ENCODE assay signal across 23 cellular contexts in genomic region chr15:22951031-22951380, GRCh38. TPM values are rescaled to one million over a fixed set of nuclear protein-coding genes. Genes with fewer than 3 reads are reported as not detected.
DNase-seq lines count a peak whose midpoint lies in the region; ATAC-seq and TF ChIP-seq lines count a peak whose summit lies in the region.
"Had no signal": no experiment of that assay in that cellular context is flagged by ENCODE, and none has a peak within 500 bp of the region (broad histone marks: within the 10 kb centered on the region; RNA-seq: fewer than 3 reads in every experiment).

No MANE protein-coding gene starts in this region.

- H3K79me2 ChIP-seq in fibroblast of lung (ENCODE audit: control insufficient read depth, insufficient read depth, low read length): peaks cover 72% of the 10 kb centered on the region

- H2AFZ ChIP-seq in fibroblast of lung (ENCODE audit: low read length): no peak overlapping the region

- DNase-seq in heart right ventricle: peak in 1 of 2 donors; percentile 21
- no peak for DNase-seq in Right ventricle myocardium inferior (ENCODE audit: missing footprints)
- DNase-seq in fibroblast of lung (ENCODE audit: low read depth in 2 of 2): no peak
- no peak for DNase-seq in gastrocnemius medialis
- DNase-seq in aorta: peak in 1 of 2 donors; percentile 38
- no peak for DNase-seq in stimulated activated CD8-positive, alpha-beta memory T cell treated with anti-CD3 and anti-CD28 coated beads, Interleukin-4, amount 100 ng/mL, for 48 hours
- DNase-seq in DMS153 treated with DMSO at 0.1 percent for 48 hours (lab: John Stamatoyannopoulos, UW; ENCODE audit: unreplicated experiment): no peak
- no peak for DNase-seq in NCI-H1048 (lab: John Stamatoyannopoulos, UW)
- DNase-seq: 8988T; activated CD8-positive, alpha-beta T cell treated with anti-CD3 and anti-CD28 coated beads, Interleukin-2, amount 10 ng/mL, durations not matched to agents 7 days and 5 days; activated naive CD4-positive, alpha-beta T cell; activated T-cell treated with anti-CD3 and anti-CD28 coated beads, Interleukin-2, amount 50 U/mL, for 24 hours; BE2C; Calu3; effector memory CD8-positive, alpha-beta T cell; EL; H9; NCI-H1417; NK-92 treated with Interleukin-12 subunit alpha and Interleukin-12 subunit beta, amount 100 ng/mL, for 24 hours; occipital lobe; retina; thyroid gland had no signal

- H3K27me3 ChIP-seq in heart right ventricle (no peaks in the 10 kb centered on the region), fibroblast of lung (ENCODE audit: control insufficient read depth, insufficient read depth, low read length) (no peaks in the 10 kb centered on the region), gastrocnemius medialis (no peaks in the 10 kb centered on the region), aorta (ENCODE audit: control insufficient read depth in 1 of 2, insufficient read depth in 2 of 2, low read length in 1 of 2) (no peaks in the 10 kb centered on the region)
- H3K27me3 ChIP-seq: BE2C, thyroid gland had no signal

- H3K9me3 ChIP-seq in heart right ventricle: no peaks in the 10 kb centered on the region
- H3K9me3 ChIP-seq in fibroblast of lung (ENCODE audit: control insufficient read depth, insufficient read depth, low read depth, low read length): no peaks in the 10 kb centered on the region
- no peaks in the 10 kb centered on the region for H3K9me3 ChIP-seq in gastrocnemius medialis
- H3K9me3 ChIP-seq in aorta (ENCODE audit: control insufficient read depth, low read length): no peaks in the 10 kb centered on the region
- H3K9me3 ChIP-seq: BE2C, thyroid gland had no signal

- in situ Hi-C loops in gastrocnemius medialis (cut with MboI; ENCODE audit: low sequenced_read_pairs in 4 of 4): no loop called here

- ATAC-seq in heart right ventricle: no peak
- no peak for ATAC-seq in Right ventricle myocardium inferior
- ATAC-seq in gastrocnemius medialis: no peak
- no peak for ATAC-seq in aorta (ENCODE audit: low FRiP score)
- ATAC-seq: activated CD4-positive, CD25-positive, alpha-beta regulatory T cell treated with anti-CD3 and anti-CD28 coated beads, Interleukin-2, amount 50 U/mL, for 24 hours; activated CD8-positive, alpha-beta T cell treated with anti-CD3 and anti-CD28 coated beads, Interleukin-2, amount 10 ng/mL, durations not matched to agents 7 days and 5 days; effector memory CD8-positive, alpha-beta T cell had no signal

- peaks cover 17 to 91% (median 82%) of the 10 kb centered on the region in 9 donors for H3K4me1 ChIP-seq in heart right ventricle
- peaks cover 28% of the 10 kb centered on the region for H3K4me1 ChIP-seq in fibroblast of lung (ENCODE audit: control insufficient read depth, extremely low read depth, insufficient read depth, low read length)
- peaks cover 24 to 27% of the 10 kb centered on the region in 2 donors for H3K4me1 ChIP-seq in gastrocnemius medialis
- H3K4me1 ChIP-seq in aorta (ENCODE audit: control insufficient read depth in 1 of 2, insufficient read depth in 2 of 2, low read length in 2 of 2): peaks cover 0 to 3% of the 10 kb centered on the region in 2 donors

- peaks cover 0 to 11% (median 0%) of the 10 kb centered on the region in 9 donors for H3K36me3 ChIP-seq in heart right ventricle
- no peaks in the 10 kb centered on the region for H3K36me3 ChIP-seq in fibroblast of lung (ENCODE audit: control insufficient read depth, insufficient read depth, low read length)
- no peaks in the 10 kb centered on the region for H3K36me3 ChIP-seq in gastrocnemius medialis
- H3K36me3 ChIP-seq in aorta (ENCODE audit: control insufficient read depth in 1 of 2, insufficient read depth in 2 of 2, low read length in 1 of 2): no peaks in the 10 kb centered on the region
- H3K36me3 ChIP-seq: BE2C, thyroid gland had no signal

- H3K4me2 ChIP-seq in fibroblast of lung (ENCODE audit: extremely low read depth, insufficient read depth, low read length): peak overlapping the region; percentile 88

- peak overlapping the region in 9 of 10 donors; percentile 17 to 81 (median 64) for H3K27ac ChIP-seq in heart right ventricle
- peak overlapping the region; percentile 58 for H3K27ac ChIP-seq in fibroblast of lung (ENCODE audit: insufficient read depth, low read length)
- H3K27ac ChIP-seq in gastrocnemius medialis: peak overlapping the region; percentile 38 to 61 (median 58)
- peak overlapping the region; percentile 71 to 78 for H3K27ac ChIP-seq in aorta (ENCODE audit: low read depth in 1 of 2, low read length in 2 of 2)

- TF ChIP-seq POLR2A in gastrocnemius medialis (IDR thresholded peaks at IDR 0.05): no peak

- intact Hi-C loops in heart right ventricle (cut with DNase I) (no loop called here), Right ventricle myocardium inferior (cut with DNase I) (no loop called here), gastrocnemius medialis (cut with DNase I; ENCODE audit: low total_unique reads) (no loop called here), aorta (cut with DNase I) (loop anchor here in 1 of 2 donors (10.0 kb wide), 1 partner anchor 166 kb away; the partner anchor contains the start of gene NIPA1)

- no peaks in the 10 kb centered on the region for H4K20me1 ChIP-seq in fibroblast of lung (ENCODE audit: control insufficient read depth, extremely low read depth, insufficient read depth, low read length)

- 80 to 83% methylated on average over 16 of the region's 16 CpGs for WGBS in heart right ventricle, 2 donors
- WGBS in aorta, 2 donors: 89 to 91% methylated on average over 16 of the region's 16 CpGs

- H3K4me3 ChIP-seq in heart right ventricle: no peak overlapping the region
- H3K4me3 ChIP-seq in fibroblast of lung (replicated peaks in 1 of 4; ENCODE audit: control extremely low read depth in 1 of 4, insufficient read depth in 1 of 4, low read depth in 3 of 4, low read length in 4 of 4): no peak overlapping the region
- H3K4me3 ChIP-seq in gastrocnemius medialis: no peak overlapping the region
- no peak overlapping the region for H3K4me3 ChIP-seq in aorta (ENCODE audit: low read length in 2 of 2)
- H3K4me3 ChIP-seq: thyroid gland had no signal

- no peak overlapping the region for H3K9ac ChIP-seq in fibroblast of lung (ENCODE audit: insufficient read depth, low read length)

- TF ChIP-seq CTCF in heart right ventricle (IDR thresholded peaks at IDR 0.05) (no peak), fibroblast of lung (conservative IDR thresholded peaks at IDR 0.05 in 1 of 2, IDR thresholded peaks at IDR 0.05 in 1 of 2; ENCODE audit: low read depth in 1 of 2, low read length in 2 of 2) (no peak), gastrocnemius medialis (IDR thresholded peaks at IDR 0.05 in 4 of 5, conservative IDR thresholded peaks at IDR 0.05 in 1 of 5) (no peak)

RNA-seq across cellular contexts. Expression of gene CYFIP1, which starts 29.2 kb away (rescaled TPM):
- total RNA-seq in heart right ventricle (10 to 100 TPM; 17.6 to 56.6 (median 28.7) TPM), Right ventricle myocardium inferior (32.1 TPM), fibroblast of lung (63.9 and 102 TPM in 2 replicates), gastrocnemius medialis (10 to 100 TPM; 31.1 to 52.6 (median 37.4) TPM), aorta (100 to 1,000 TPM; 160 to 172 TPM)
- polyA plus RNA-seq in heart right ventricle (10 to 100 TPM; 12.4 to 23.6 TPM), fibroblast of lung (59.4 and 83.2 TPM in 2 replicates), aorta (10 to 100 TPM; 46.5 to 48.1 TPM)
- 83.8 and 109 TPM in 2 replicates for polyA plus RNA-seq in fibroblast of lung (2012)
- 383 and 476 TPM in 2 replicates for polyA minus RNA-seq in fibroblast of lung (ENCODE audit: low replicate concordance)
